Comparison of ENCODE assay signal across 24 cellular contexts in genomic region chr4:29551813-29552212, GRCh38.
"Had no signal": no experiment of that assay in that cellular context is flagged by ENCODE, and none has a peak within 500 bp of the region (broad histone marks: within the 10 kb centered on the region; RNA-seq: fewer than 3 reads in every experiment).

No MANE protein-coding gene starts in this region.

- H3K79me2 ChIP-seq: parathyroid adenoma had no signal

- H3K9ac ChIP-seq: neural progenitor cell, parathyroid adenoma had no signal

- H3K4me2 ChIP-seq: neural progenitor cell had no signal

- H3K36me3 ChIP-seq: neural progenitor cell, ovary, right lobe of liver, sigmoid colon, stomach, thoracic aorta, thyroid gland, tibial nerve, upper lobe of left lung, vagina had no signal

- H3K4me1 ChIP-seq: neural progenitor cell, parathyroid adenoma, psoas muscle, right lobe of liver, stomach, thyroid gland, tibial nerve, upper lobe of left lung had no signal

- H3K27ac ChIP-seq: neural progenitor cell, ovary, parathyroid adenoma, psoas muscle, right lobe of liver, sigmoid colon, stomach, thoracic aorta, thyroid gland, tibial nerve, upper lobe of left lung, vagina had no signal

- H3K4me3 ChIP-seq: neural progenitor cell, ovary, psoas muscle, right lobe of liver, sigmoid colon, stomach, thoracic aorta, thyroid gland, tibial nerve, upper lobe of left lung, vagina had no signal

- H3K27me3 ChIP-seq: neural progenitor cell, ovary, right lobe of liver, sigmoid colon, stomach, thyroid gland, tibial nerve, upper lobe of left lung, vagina had no signal

- H3K9me3 ChIP-seq: ovary, psoas muscle, right lobe of liver, stomach, thoracic aorta, thyroid gland, tibial nerve, upper lobe of left lung, vagina had no signal

- DNase-seq: occipital lobe; ovary; posterior cingulate gyrus; psoas muscle; right cardiac atrium; right lobe of liver; sigmoid colon; small intestine; stimulated activated CD4-positive, alpha-beta T cell treated with anti-CD3 and anti-CD28 coated beads, Interleukin-15, amount 100 ng/mL, for 24 hours; stimulated activated CD4-positive, alpha-beta T cell treated with anti-CD3 and anti-CD28 coated beads, Interleukin-2, amount 100 ng/mL, for 24 hours; stimulated activated CD4-positive, alpha-beta T cell treated with anti-CD3 and anti-CD28 coated beads, Interleukin-2, amount 100 ng/mL, for 48 hours; stimulated activated CD4-positive, alpha-beta T cell treated with anti-CD3 and anti-CD28 coated beads, Interleukin-4, amount 100 ng/mL, for 24 hours; stimulated activated naive B cell treated with anti-CD40 and anti-IgM and Interleukin-4, amounts not matched to agents 10 μg/mL and 1 μg/mL and 100 μg/mL, for 72 hours; stimulated activated naive CD4-positive, alpha-beta T cell treated with Interleukin-2 at 50 U/mL for 16 hours; stomach; thyroid gland; trophoblast cell; upper lobe of left lung had no signal

- H2AFZ ChIP-seq: neural progenitor cell, parathyroid adenoma had no signal

- ATAC-seq: psoas muscle; right cardiac atrium; right lobe of liver; stimulated activated effector memory CD8-positive, alpha-beta T cell treated with anti-CD3 and anti-CD28 coated beads, Interleukin-12 subunit alpha, Interleukin-12 subunit beta, amount 100 ng/mL, for 72 hours; stimulated activated naive B cell treated with anti-CD40 and anti-IgM and Interleukin-4, amounts not matched to agents 10 μg/mL and 1 μg/mL and 100 μg/mL, for 72 hours had no signal
